Comparison of ENCODE assay signal across 16 cellular contexts in genomic region chr3:172357850-172358754, GRCh38.
DNase-seq lines count a peak whose midpoint lies in the region; ATAC-seq and TF ChIP-seq lines count a peak whose summit lies in the region.
"Had no signal": no experiment of that assay in that cellular context is flagged by ENCODE, and none has a peak within 500 bp of the region (broad histone marks: within the 10 kb centered on the region; RNA-seq: fewer than 3 reads in every experiment).

No MANE protein-coding gene starts in this region.

- ATAC-seq in GM19452 (IDR thresholded peaks at IDR 0.05; ENCODE audit: unreplicated experiment) = no peak
- ATAC-seq: activated CD8-positive, alpha-beta T cell treated with anti-CD3 and anti-CD28 coated beads for 36 hours; HCT116; Panc1 had no signal

- no peaks in the 10 kb centered on the region for H3K9me3 ChIP-seq in osteoblast (ENCODE audit: low read depth, low read length)

- H3K4me1 ChIP-seq in osteoblast (ENCODE audit: insufficient read depth, low read length) = peaks cover 25% of the 10 kb centered on the region

- DNase-seq in GM04503 (ENCODE audit: low read depth) (peak; percentile 28), NOMO-1 treated with DMSO at 0.1 percent for 48 hours (lab: John Stamatoyannopoulos, UW; ENCODE audit: unreplicated experiment) (peak; percentile 2), fibroblast of the aortic adventitia (ENCODE audit: low read depth) (peak; percentile 54), osteoblast (ENCODE audit: insufficient read length, low spot score, missing footprints) (no peak), Calu3 (no peak), activated gamma-delta T cell (lab: John Stamatoyannopoulos, UW) (no peak)
- DNase-seq in activated naive CD4-positive, alpha-beta T cell treated with anti-CD3 and anti-CD28 coated beads, Interleukin-2, amount 10 ng/mL, durations not matched to agents 7 days and 5 days = no peak
- DNase-seq: activated CD8-positive, alpha-beta T cell treated with anti-CD3 and anti-CD28 coated beads for 36 hours; activated naive CD4-positive, alpha-beta T cell treated with Interleukin-2 at 50 U/mL for 16 hours; dermis blood vessel endothelial cell; head of caudate nucleus; mesendoderm; T-helper 9 cell had no signal

- H2AFZ ChIP-seq in osteoblast (ENCODE audit: low read length) = no peak overlapping the region

- BruUV-seq in Calu3 (replicated peaks; lab: Mats Ljungman, UMichigan) = no TSS peak

- TF ChIP-seq CTCF in fibroblast of the aortic adventitia (IDR thresholded peaks at IDR 0.05; ENCODE audit: insufficient read depth, low read length) (no peak), osteoblast (IDR thresholded peaks at IDR 0.05; ENCODE audit: extremely low read depth, low read depth, low read length) (no peak), Calu3 (IDR thresholded peaks at IDR 0.05; ENCODE audit: unreplicated experiment) (no peak)

- H4K20me1 ChIP-seq in osteoblast (ENCODE audit: insufficient read depth, low read length) = peaks cover 48% of the 10 kb centered on the region

- H3K4me3 Mint-ChIP-seq in Calu3 (ENCODE audit: low read depth, unreplicated experiment) = no peak overlapping the region
- H3K4me3 Mint-ChIP-seq in activated naive CD4-positive, alpha-beta T cell treated with anti-CD3 and anti-CD28 coated beads, Interleukin-2, amount 10 ng/mL, durations not matched to agents 7 days and 5 days = no peak overlapping the region
- H3K4me3 Mint-ChIP-seq: activated CD8-positive, alpha-beta T cell treated with anti-CD3 and anti-CD28 coated beads for 36 hours had no signal

- peaks cover 48% of the 10 kb centered on the region for H3K36me3 ChIP-seq in osteoblast (ENCODE audit: insufficient read depth, low read length)

- H3K4me3 ChIP-seq in fibroblast of the aortic adventitia (ENCODE audit: low read depth, low read length) = no peak overlapping the region
- no peak overlapping the region for H3K4me3 ChIP-seq in osteoblast (ENCODE audit: insufficient read depth, low read length)

- no peaks in the 10 kb centered on the region for H3K27me3 ChIP-seq in osteoblast (ENCODE audit: insufficient read depth, low read length)

- H3K27ac ChIP-seq in osteoblast (ENCODE audit: low read depth, low read length) = peak overlapping the region; percentile 5

- H3K4me1 Mint-ChIP-seq in Calu3 (ENCODE audit: low read depth, unreplicated experiment) = peaks cover 12% of the 10 kb centered on the region
- H3K4me1 Mint-ChIP-seq in activated naive CD4-positive, alpha-beta T cell treated with anti-CD3 and anti-CD28 coated beads, Interleukin-2, amount 10 ng/mL, durations not matched to agents 7 days and 5 days = no peaks in the 10 kb centered on the region

- H3K9me3 Mint-ChIP-seq in Calu3 (ENCODE audit: low read depth, unreplicated experiment) = no peaks in the 10 kb centered on the region
- no peaks in the 10 kb centered on the region for H3K9me3 Mint-ChIP-seq in activated naive CD4-positive, alpha-beta T cell treated with anti-CD3 and anti-CD28 coated beads, Interleukin-2, amount 10 ng/mL, durations not matched to agents 7 days and 5 days
- H3K9me3 Mint-ChIP-seq: activated CD8-positive, alpha-beta T cell treated with anti-CD3 and anti-CD28 coated beads for 36 hours had no signal

- CTCF ChIA-PET in Calu3 (lab: Charles Lee) = interaction anchor here (0.9 kb wide), 1 partner anchor 71 kb away, joined by 3 read pairs; no protein-coding TSS in a partner anchor
- CTCF ChIA-PET in activated naive CD4-positive, alpha-beta T cell treated with anti-CD3 and anti-CD28 coated beads, Interleukin-2, amount 10 ng/mL, durations not matched to agents 7 days and 5 days (lab: Charles Lee) = interaction anchor here (1.1 to 1.5 kb wide), 2 partner anchors 16 to 26 kb away, joined by 3 read pairs; no protein-coding TSS in a partner anchor

- H3K27ac Mint-ChIP-seq in Calu3 (ENCODE audit: unreplicated experiment) = no peak overlapping the region
- no peak overlapping the region for H3K27ac Mint-ChIP-seq in activated naive CD4-positive, alpha-beta T cell treated with anti-CD3 and anti-CD28 coated beads, Interleukin-2, amount 10 ng/mL, durations not matched to agents 7 days and 5 days
- H3K27ac Mint-ChIP-seq: activated CD8-positive, alpha-beta T cell treated with anti-CD3 and anti-CD28 coated beads for 36 hours had no signal

- peaks cover 21% of the 10 kb centered on the region for H3K79me2 ChIP-seq in osteoblast (ENCODE audit: insufficient read depth, low read length)

- H3K4me2 ChIP-seq in osteoblast (ENCODE audit: insufficient read depth, low read length) = no peak overlapping the region

- H3K27me3 Mint-ChIP-seq in Calu3 (ENCODE audit: unreplicated experiment) = no peaks in the 10 kb centered on the region
- no peaks in the 10 kb centered on the region for H3K27me3 Mint-ChIP-seq in activated naive CD4-positive, alpha-beta T cell treated with anti-CD3 and anti-CD28 coated beads, Interleukin-2, amount 10 ng/mL, durations not matched to agents 7 days and 5 days
- H3K27me3 Mint-ChIP-seq: activated CD8-positive, alpha-beta T cell treated with anti-CD3 and anti-CD28 coated beads for 36 hours had no signal

- H3K36me3 Mint-ChIP-seq in Calu3 (ENCODE audit: insufficient read depth, unreplicated experiment) = peaks cover 84% of the 10 kb centered on the region
- H3K36me3 Mint-ChIP-seq in activated naive CD4-positive, alpha-beta T cell treated with anti-CD3 and anti-CD28 coated beads, Interleukin-2, amount 10 ng/mL, durations not matched to agents 7 days and 5 days = no peaks in the 10 kb centered on the region

- intact Hi-C loops in Calu3 (cut with micrococcal nuclease; ENCODE audit: unreplicated experiment) = loop anchor here (5.0 to 10.0 kb wide), 2 partner anchors 119 to 247 kb away; no protein-coding TSS in a partner anchor

Comparison
In these comparisons a context has a peak if more than half of its experiments do, and no peak if none do; other contexts are left out.
1. DNase-seq: peak in GM04503 (single experiment), NOMO-1 treated with DMSO at 0.1 percent for 48 hours (single experiment) and fibroblast of the aortic adventitia (single experiment); none in osteoblast (single experiment), Calu3 (single experiment), activated gamma-delta T cell (single experiment) and activated naive CD4-positive, alpha-beta T cell treated with anti-CD3 and anti-CD28 coated beads, Interleukin-2, amount 10 ng/mL, durations not matched to agents 7 days and 5 days (single experiment).